ENCODE assay signal across 8 cellular contexts in genomic region chr19:41792513-41793413, GRCh38. TPM values are rescaled to one million over a fixed set of nuclear protein-coding genes. Genes with fewer than 3 reads are reported as not detected.
DNase-seq lines count a peak whose midpoint lies in the region; ATAC-seq and TF ChIP-seq lines count a peak whose summit lies in the region.

No MANE protein-coding gene starts in this region.

- no peaks in the 10 kb centered on the region for H3K4me1 ChIP-seq in vagina

- peaks cover 5% of the 10 kb centered on the region for H3K4me1 Mint-ChIP-seq in T-helper 2 cell treated with Interferon-gamma antibody and Interleukin-4, amounts not matched to agents 5 μg/mL and 100 μg/mL, for 36 hours (ENCODE audit: low read depth)
- no peaks in the 10 kb centered on the region for H3K4me1 Mint-ChIP-seq in brain

- H3K36me3 ChIP-seq in vagina: no peaks in the 10 kb centered on the region

- DNase-seq in COLO829 (ENCODE audit: low spot score) (peak; percentile 53), HT1080 (ENCODE audit: low read depth) (peak; percentile 48), kidney glomerular epithelial cell (lab: John Stamatoyannopoulos, UW) (peak; percentile 29), vagina (ENCODE audit: extremely low spot score in 2 of 2) (no peak)
- DNase-seq in T-helper 2 cell treated with Interferon-gamma antibody and Interleukin-4, amounts not matched to agents 5 μg/mL and 100 μg/mL, for 36 hours (ENCODE audit: low spot score): peak; percentile 38
- DNase-seq in stimulated activated CD8-positive, alpha-beta memory T cell treated with anti-CD3 and anti-CD28 coated beads, Interleukin-4, amount 100 ng/mL, for 24 hours (ENCODE audit: low read depth): peak; percentile 51

- TF ChIP-seq CTCF in brain (conservative IDR thresholded peaks at IDR 0.05): peak; percentile 48 to 70
- peak in 1 of 3 experiments; percentile 18 for TF ChIP-seq CTCF in vagina (IDR thresholded peaks at IDR 0.05)

- no peak for TF ChIP-seq POLR2A in vagina (IDR thresholded peaks at IDR 0.05)

- no peaks in the 10 kb centered on the region for H3K36me3 Mint-ChIP-seq in T-helper 2 cell treated with Interferon-gamma antibody and Interleukin-4, amounts not matched to agents 5 μg/mL and 100 μg/mL, for 36 hours (ENCODE audit: low read depth)
- no peaks in the 10 kb centered on the region for H3K36me3 Mint-ChIP-seq in brain

- H3K4me3 ChIP-seq in vagina: no peak overlapping the region

- no peaks in the 10 kb centered on the region for H3K9me3 ChIP-seq in vagina

- ATAC-seq in GM18498 (IDR thresholded peaks at IDR 0.05; ENCODE audit: unreplicated experiment): no peak

- H3K4me3 Mint-ChIP-seq in T-helper 2 cell treated with Interferon-gamma antibody and Interleukin-4, amounts not matched to agents 5 μg/mL and 100 μg/mL, for 36 hours: no peak overlapping the region
- H3K4me3 Mint-ChIP-seq in brain: no peak overlapping the region

- no peak overlapping the region for H3K27ac ChIP-seq in vagina

- no peaks in the 10 kb centered on the region for H3K9me3 Mint-ChIP-seq in T-helper 2 cell treated with Interferon-gamma antibody and Interleukin-4, amounts not matched to agents 5 μg/mL and 100 μg/mL, for 36 hours
- no peaks in the 10 kb centered on the region for H3K9me3 Mint-ChIP-seq in brain

- H3K27me3 Mint-ChIP-seq in T-helper 2 cell treated with Interferon-gamma antibody and Interleukin-4, amounts not matched to agents 5 μg/mL and 100 μg/mL, for 36 hours (ENCODE audit: low read depth): peaks cover 30% of the 10 kb centered on the region
- H3K27me3 Mint-ChIP-seq in brain: peaks cover 46% of the 10 kb centered on the region

- no peak overlapping the region for H3K27ac Mint-ChIP-seq in T-helper 2 cell treated with Interferon-gamma antibody and Interleukin-4, amounts not matched to agents 5 μg/mL and 100 μg/mL, for 36 hours
- H3K27ac Mint-ChIP-seq in brain: no peak overlapping the region

- no peaks in the 10 kb centered on the region for H3K27me3 ChIP-seq in vagina

- intact Hi-C loops in vagina (cut with DNase I): no loop called here

RNA-seq across cellular contexts. Expression of gene CEACAM3, which starts 3.6 kb away (rescaled TPM):
- not detected in 2 replicates for total RNA-seq in HT1080 (2014; rRNA removed; shearing (Covaris generic))
- polyA plus RNA-seq in HT1080 (2015; cell fraction: cytosol; rRNA removed): not detected in 2 replicates
- polyA plus RNA-seq in HT1080 (2015; cell fraction: nucleus; rRNA removed): not detected in 2 replicates
- polyA plus RNA-seq in brain (ENCODE audit: insufficient read depth, low read depth, low replicate concordance): not detected
- total RNA-seq in vagina: not detected

RNA-seq across cellular contexts. Expression of gene CEACAM6, which starts 37.4 kb away (rescaled TPM):
- total RNA-seq in HT1080 (2014; rRNA removed; shearing (Covaris generic)): not detected in 2 replicates
- polyA plus RNA-seq in HT1080 (2015; cell fraction: cytosol; rRNA removed): not detected in 2 replicates
- polyA plus RNA-seq in HT1080 (2015; cell fraction: nucleus; rRNA removed): not detected in 2 replicates
- 2.0 TPM for polyA plus RNA-seq in brain (ENCODE audit: insufficient read depth, low read depth, low replicate concordance)
- 6.9 TPM for total RNA-seq in vagina

RNA-seq across cellular contexts. Expression of gene LYPD4, which starts 51.7 kb away (rescaled TPM):
- not detected in 2 replicates for total RNA-seq in HT1080 (2014; rRNA removed; shearing (Covaris generic))
- not detected in 2 replicates for polyA plus RNA-seq in HT1080 (2015; cell fraction: cytosol; rRNA removed)
- polyA plus RNA-seq in HT1080 (2015; cell fraction: nucleus; rRNA removed): not detected in 2 replicates
- polyA plus RNA-seq in brain (ENCODE audit: insufficient read depth, low read depth, low replicate concordance): not detected
- not detected for total RNA-seq in vagina

RNA-seq across cellular contexts. Expression of gene DMRTC2, which starts 52.1 kb away (rescaled TPM):
- total RNA-seq in HT1080 (2014; rRNA removed; shearing (Covaris generic)): not detected in 2 replicates
- polyA plus RNA-seq in HT1080 (2015; cell fraction: cytosol; rRNA removed): not detected in 2 replicates
- not detected in 2 replicates for polyA plus RNA-seq in HT1080 (2015; cell fraction: nucleus; rRNA removed)
- polyA plus RNA-seq in brain (ENCODE audit: insufficient read depth, low read depth, low replicate concordance): not detected
- not detected for total RNA-seq in vagina

Comparison
In these comparisons a context has a peak if more than half of its experiments do, and no peak if none do; other contexts are left out.
1. DNase-seq: peak in COLO829 (single experiment), HT1080 (single experiment), T-helper 2 cell treated with Interferon-gamma antibody and Interleukin-4, amounts not matched to agents 5 μg/mL and 100 μg/mL, for 36 hours (single experiment), kidney glomerular epithelial cell (single experiment) and stimulated activated CD8-positive, alpha-beta memory T cell treated with anti-CD3 and anti-CD28 coated beads, Interleukin-4, amount 100 ng/mL, for 24 hours (single experiment); none in vagina (0 of 2).